In the genomic region with DNA sequence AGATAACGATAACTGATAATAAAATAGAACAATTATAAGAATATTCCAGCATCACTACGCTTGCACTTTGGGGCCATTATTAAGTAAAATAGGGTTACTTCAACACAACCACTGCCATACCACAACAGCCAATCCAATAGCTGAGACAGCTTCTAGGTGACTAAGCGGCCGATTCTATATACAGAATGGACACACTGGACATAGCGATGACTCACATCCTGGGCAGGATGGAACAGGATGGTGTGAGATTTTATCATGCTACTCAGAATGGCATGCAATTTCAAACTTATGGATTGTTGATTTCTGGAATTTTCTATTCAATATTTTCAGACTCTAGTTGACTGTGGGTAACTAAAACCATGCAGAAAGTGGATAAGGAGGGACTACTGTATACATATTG, we compare ENCODE assay signal across 17 cellular contexts.
DNase-seq lines count a peak whose midpoint lies in the region; ATAC-seq and TF ChIP-seq lines count a peak whose summit lies in the region.
"Had no signal": no experiment of that assay in that cellular context is flagged by ENCODE, and none has a peak within 500 bp of the region (broad histone marks: within the 10 kb centered on the region; RNA-seq: fewer than 3 reads in every experiment).

No MANE protein-coding gene starts in this region.

- H3K27ac Mint-ChIP-seq in activated T-cell treated with anti-CD3 and anti-CD28 coated beads, Interleukin-2, amount 50 U/mL, for 72 hours, result no peak overlapping the region
- H3K27ac Mint-ChIP-seq in activated CD4-positive, alpha-beta T cell treated with anti-CD3 and anti-CD28 coated beads, Interleukin-2, amount 10 ng/mL, durations not matched to agents 7 days and 5 days, result no peak overlapping the region
- H3K27ac Mint-ChIP-seq: activated CD4-positive, alpha-beta memory T cell treated with anti-CD3 and anti-CD28 coated beads for 36 hours; activated naive CD8-positive, alpha-beta T cell treated with anti-CD3 and anti-CD28 coated beads for 36 hours; T-cell had no signal

- no peaks in the 10 kb centered on the region for H3K4me1 Mint-ChIP-seq in activated T-cell treated with anti-CD3 and anti-CD28 coated beads, Interleukin-2, amount 50 U/mL, for 72 hours (ENCODE audit: low read depth)
- no peaks in the 10 kb centered on the region for H3K4me1 Mint-ChIP-seq in activated CD4-positive, alpha-beta T cell treated with anti-CD3 and anti-CD28 coated beads, Interleukin-2, amount 10 ng/mL, durations not matched to agents 7 days and 5 days
- H3K4me1 Mint-ChIP-seq: activated naive CD8-positive, alpha-beta T cell treated with anti-CD3 and anti-CD28 coated beads for 36 hours; T-cell had no signal

- in situ Hi-C loops in mammary epithelial cell (cut with MboI; ENCODE audit: low sequenced_read_pairs in 2 of 2), result no loop called here

- no peaks in the 10 kb centered on the region for H3K9me3 ChIP-seq in mammary epithelial cell (replicated peaks; ENCODE audit: insufficient read depth, low read length)
- H3K9me3 ChIP-seq: BLaER1 treated with 17β-estradiol and CSF1 and Interleukin-3, amounts not matched to agents 10 nM and 100 nM had no signal

- TF ChIP-seq CTCF in AG09309 (IDR thresholded peaks at IDR 0.05; ENCODE audit: control insufficient read depth, insufficient read depth, low read depth, low read length, missing control alignments), result no peak
- no peak for TF ChIP-seq CTCF in mammary epithelial cell (conservative IDR thresholded peaks at IDR 0.05 in 1 of 2, IDR thresholded peaks at IDR 0.05 in 1 of 2; ENCODE audit: extremely low read depth in 1 of 2, insufficient read depth in 1 of 2, low read depth in 1 of 2, low read length in 2 of 2)

- H3K4me2 ChIP-seq in mammary epithelial cell (ENCODE audit: insufficient read depth, low read depth, low read length), result peak overlapping the region; percentile 25

- WGBS in mammary epithelial cell (ENCODE audit: low coverage, missing lambda C conversion rate), result 27% methylated on average over 5 of the region's 5 CpGs

- ATAC-seq in activated T-cell treated with anti-CD3 and anti-CD28 coated beads, Interleukin-2, amount 50 U/mL, for 72 hours (replicated peaks in 1 of 2), result no peak
- no peak for ATAC-seq in HG03378 (IDR thresholded peaks at IDR 0.05; ENCODE audit: unreplicated experiment)
- ATAC-seq: T-cell had no signal

- H3K4me1 ChIP-seq in mammary epithelial cell (ENCODE audit: insufficient read depth, low read length), result peaks cover 21% of the 10 kb centered on the region

- H3K9me3 Mint-ChIP-seq in activated T-cell treated with anti-CD3 and anti-CD28 coated beads, Interleukin-2, amount 50 U/mL, for 72 hours, result peaks cover 0 to 4% of the 10 kb centered on the region in 2 donors
- no peaks in the 10 kb centered on the region for H3K9me3 Mint-ChIP-seq in activated CD4-positive, alpha-beta T cell treated with anti-CD3 and anti-CD28 coated beads, Interleukin-2, amount 10 ng/mL, durations not matched to agents 7 days and 5 days
- H3K9me3 Mint-ChIP-seq: activated naive CD8-positive, alpha-beta T cell treated with anti-CD3 and anti-CD28 coated beads for 36 hours had no signal

- dilution Hi-C loops in mammary epithelial cell (cut with HindIII; ENCODE audit: low sequenced_read_pairs), result no loop called here

- H3K79me2 ChIP-seq in mammary epithelial cell (ENCODE audit: insufficient read depth, low read length), result no peaks in the 10 kb centered on the region

- no peaks in the 10 kb centered on the region for H3K27me3 Mint-ChIP-seq in activated T-cell treated with anti-CD3 and anti-CD28 coated beads, Interleukin-2, amount 50 U/mL, for 72 hours (ENCODE audit: low read depth)
- no peaks in the 10 kb centered on the region for H3K27me3 Mint-ChIP-seq in activated CD4-positive, alpha-beta T cell treated with anti-CD3 and anti-CD28 coated beads, Interleukin-2, amount 10 ng/mL, durations not matched to agents 7 days and 5 days
- H3K27me3 Mint-ChIP-seq: activated CD4-positive, alpha-beta memory T cell treated with anti-CD3 and anti-CD28 coated beads for 36 hours; activated naive CD8-positive, alpha-beta T cell treated with anti-CD3 and anti-CD28 coated beads for 36 hours; T-cell had no signal

- H3K4me3 ChIP-seq in AG09309 (ENCODE audit: control insufficient read depth, low read depth, low read length) (no peak overlapping the region), mammary epithelial cell (replicated peaks in 1 of 3; ENCODE audit: insufficient read depth in 1 of 3, low read depth in 2 of 3, low read length in 3 of 3) (no peak overlapping the region)
- H3K4me3 ChIP-seq: BLaER1 treated with 17β-estradiol and CSF1 and Interleukin-3, amounts not matched to agents 10 nM and 100 nM had no signal

- H3K27ac ChIP-seq in mammary epithelial cell (ENCODE audit: insufficient read depth, low read depth, low read length), result peak overlapping the region; percentile 72
- H3K27ac ChIP-seq: BLaER1 treated with 17β-estradiol and CSF1 and Interleukin-3, amounts not matched to agents 10 nM and 100 nM had no signal

- no peak overlapping the region for H3K4me3 Mint-ChIP-seq in activated T-cell treated with anti-CD3 and anti-CD28 coated beads, Interleukin-2, amount 50 U/mL, for 72 hours
- no peak overlapping the region for H3K4me3 Mint-ChIP-seq in activated CD4-positive, alpha-beta T cell treated with anti-CD3 and anti-CD28 coated beads, Interleukin-2, amount 10 ng/mL, durations not matched to agents 7 days and 5 days
- H3K4me3 Mint-ChIP-seq: activated CD4-positive, alpha-beta memory T cell treated with anti-CD3 and anti-CD28 coated beads for 36 hours; activated naive CD8-positive, alpha-beta T cell treated with anti-CD3 and anti-CD28 coated beads for 36 hours; T-cell had no signal

- H3K27me3 ChIP-seq in mammary epithelial cell (ENCODE audit: insufficient read depth, low read length), result no peaks in the 10 kb centered on the region
- H3K27me3 ChIP-seq: BLaER1 treated with 17β-estradiol and CSF1 and Interleukin-3, amounts not matched to agents 10 nM and 100 nM had no signal

- BruUV-seq in mammary epithelial cell (replicated peaks; lab: Mats Ljungman, UMichigan), result TSS peak; percentile 63

- intact Hi-C loops in mammary epithelial cell (cut with micrococcal nuclease), result no loop called here

- H3K36me3 Mint-ChIP-seq in activated T-cell treated with anti-CD3 and anti-CD28 coated beads, Interleukin-2, amount 50 U/mL, for 72 hours (ENCODE audit: insufficient read depth in 2 of 2), result no peaks in the 10 kb centered on the region
- H3K36me3 Mint-ChIP-seq in activated CD4-positive, alpha-beta T cell treated with anti-CD3 and anti-CD28 coated beads, Interleukin-2, amount 10 ng/mL, durations not matched to agents 7 days and 5 days (ENCODE audit: low read depth), result no peaks in the 10 kb centered on the region
- H3K36me3 Mint-ChIP-seq: activated CD4-positive, alpha-beta memory T cell treated with anti-CD3 and anti-CD28 coated beads for 36 hours; activated naive CD8-positive, alpha-beta T cell treated with anti-CD3 and anti-CD28 coated beads for 36 hours; T-cell had no signal

- no peaks in the 10 kb centered on the region for H3K36me3 ChIP-seq in mammary epithelial cell (ENCODE audit: insufficient read depth, low read length)
- H3K36me3 ChIP-seq: BLaER1 treated with 17β-estradiol and CSF1 and Interleukin-3, amounts not matched to agents 10 nM and 100 nM had no signal

- POLR2A ChIA-PET in activated CD4-positive, alpha-beta T cell treated with anti-CD3 and anti-CD28 coated beads, Interleukin-2, amount 10 ng/mL, durations not matched to agents 7 days and 5 days (lab: Charles Lee), result no interaction called here

- peak overlapping the region; percentile 61 for H2AFZ ChIP-seq in mammary epithelial cell (ENCODE audit: low read depth, low read length)

- DNase-seq in AG09309 (ENCODE audit: low read depth) (peak; percentile 20), M059J (ENCODE audit: low read depth) (peak; percentile 93), mammary epithelial cell (peak; percentile 94), kidney glomerular epithelial cell (lab: John Stamatoyannopoulos, UW) (peak; percentile 13), NCI-H1417 treated with DMSO at 0.1 percent for 48 hours (lab: John Stamatoyannopoulos, UW) (no peak)
- no peak for DNase-seq in activated T-cell treated with anti-CD3 and anti-CD28 coated beads, Interleukin-2, amount 50 U/mL, for 72 hours
- DNase-seq in activated CD4-positive, alpha-beta T cell treated with anti-CD3 and anti-CD28 coated beads, Interleukin-2, amount 10 ng/mL, durations not matched to agents 7 days and 5 days, result no peak
- DNase-seq: activated CD4-positive, alpha-beta memory T cell treated with anti-CD3 and anti-CD28 coated beads for 36 hours; activated naive CD8-positive, alpha-beta T cell treated with anti-CD3 and anti-CD28 coated beads for 36 hours; H7; left cardiac atrium; NCI-H748 treated with DMSO at 0.1 percent for 48 hours; nucleus accumbens; stimulated activated CD4-positive, alpha-beta T cell treated with anti-CD3 and anti-CD28 coated beads, Interleukin-4, amount 100 ng/mL, for 24 hours; T-cell had no signal

- H4K20me1 ChIP-seq in mammary epithelial cell (ENCODE audit: insufficient read depth, low read length), result no peaks in the 10 kb centered on the region
- H4K20me1 ChIP-seq: BLaER1 treated with 17β-estradiol and CSF1 and Interleukin-3, amounts not matched to agents 10 nM and 100 nM had no signal

- CTCF ChIA-PET in mammary epithelial cell (lab: Charles Lee; ENCODE audit: low non-redundant PET), result no interaction called here
- CTCF ChIA-PET in activated CD4-positive, alpha-beta T cell treated with anti-CD3 and anti-CD28 coated beads, Interleukin-2, amount 10 ng/mL, durations not matched to agents 7 days and 5 days (lab: Charles Lee), result no interaction called here

- no peak overlapping the region for H3K9ac ChIP-seq in mammary epithelial cell (ENCODE audit: insufficient read depth, low read length)
- H3K9ac ChIP-seq: BLaER1 treated with 17β-estradiol and CSF1 and Interleukin-3, amounts not matched to agents 10 nM and 100 nM had no signal

Comparison
In these comparisons a context has a peak if more than half of its experiments do, and no peak if none do; other contexts are left out.
1. DNase-seq: peak in AG09309 (single experiment), M059J (single experiment), mammary epithelial cell (single experiment) and kidney glomerular epithelial cell (single experiment); none in activated T-cell treated with anti-CD3 and anti-CD28 coated beads, Interleukin-2, amount 50 U/mL, for 72 hours (0 of 2), NCI-H1417 treated with DMSO at 0.1 percent for 48 hours (single experiment) and activated CD4-positive, alpha-beta T cell treated with anti-CD3 and anti-CD28 coated beads, Interleukin-2, amount 10 ng/mL, durations not matched to agents 7 days and 5 days (single experiment).